Comparison of ENCODE assay signal across 22 cellular contexts in the genomic region with DNA sequence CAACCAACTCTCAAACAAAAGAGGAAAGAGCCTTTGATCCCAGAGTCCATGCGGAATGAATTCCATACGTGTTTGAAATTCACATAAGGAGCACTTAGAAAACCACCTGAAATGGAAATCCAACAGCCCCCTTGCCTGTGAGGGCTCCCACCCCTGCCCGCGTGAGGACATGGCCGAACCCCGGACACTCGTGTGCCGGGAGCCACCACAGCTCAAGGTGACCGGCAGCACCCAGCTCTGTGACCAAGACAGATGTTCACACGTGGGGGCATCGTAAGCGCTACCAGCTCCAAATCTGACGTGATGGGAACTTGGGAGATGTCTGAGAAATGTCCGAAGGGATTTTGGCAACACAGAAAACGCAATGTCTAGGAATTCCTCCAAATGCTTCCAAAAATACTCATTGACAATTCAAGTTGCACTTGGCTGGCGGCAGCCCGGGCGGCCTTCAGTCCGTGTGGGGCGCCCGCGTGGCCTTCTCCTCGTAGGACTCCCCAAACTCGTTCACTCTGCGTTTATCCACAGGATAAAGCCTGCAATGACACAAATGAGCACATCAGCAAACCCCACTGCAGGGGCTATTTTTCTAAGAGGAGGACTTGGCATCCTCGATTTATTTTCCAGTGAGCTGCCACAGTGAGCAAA. TPM values are rescaled to one million over a fixed set of nuclear protein-coding genes. Genes with fewer than 3 reads are reported as not detected.
DNase-seq lines count a peak whose midpoint lies in the region; ATAC-seq and TF ChIP-seq lines count a peak whose summit lies in the region.
"Had no signal": no experiment of that assay in that cellular context is flagged by ENCODE, and none has a peak within 500 bp of the region (broad histone marks: within the 10 kb centered on the region; RNA-seq: fewer than 3 reads in every experiment).

No MANE protein-coding gene starts in this region.

- no peak overlapping the region for H3K4me3 Mint-ChIP-seq in activated CD8-positive, alpha-beta memory T cell treated with anti-CD3 and anti-CD28 coated beads, Interleukin-2, amount 10 ng/mL, durations not matched to agents 7 days and 5 days
- H3K4me3 Mint-ChIP-seq: activated CD4-positive, alpha-beta T cell treated with anti-CD3 and anti-CD28 coated beads for 36 hours; neural progenitor cell had no signal

- TF ChIP-seq CTCF in coronary artery (IDR thresholded peaks at IDR 0.05) (no peak), suprapubic skin (IDR thresholded peaks at IDR 0.05) (no peak)

- peak overlapping the region; percentile 99 for H3K27ac ChIP-seq in KOPT-K1 (ENCODE audit: low read depth, low read length, poor library complexity, severe bottlenecking)
- no peak overlapping the region for H3K27ac ChIP-seq in coronary artery
- no peak overlapping the region for H3K27ac ChIP-seq in suprapubic skin
- H3K27ac ChIP-seq: neural progenitor cell, tibial nerve had no signal

- no peak for TF ChIP-seq POLR2A in suprapubic skin (IDR thresholded peaks at IDR 0.05)

- no peak overlapping the region for H3K27ac Mint-ChIP-seq in activated CD8-positive, alpha-beta memory T cell treated with anti-CD3 and anti-CD28 coated beads, Interleukin-2, amount 10 ng/mL, durations not matched to agents 7 days and 5 days
- H3K27ac Mint-ChIP-seq: activated CD4-positive, alpha-beta T cell treated with anti-CD3 and anti-CD28 coated beads for 36 hours; neural progenitor cell had no signal

- H3K27me3 Mint-ChIP-seq in activated CD8-positive, alpha-beta memory T cell treated with anti-CD3 and anti-CD28 coated beads, Interleukin-2, amount 10 ng/mL, durations not matched to agents 7 days and 5 days, result no peaks in the 10 kb centered on the region
- H3K27me3 Mint-ChIP-seq: activated CD4-positive, alpha-beta T cell treated with anti-CD3 and anti-CD28 coated beads for 36 hours; CD4-positive, alpha-beta memory T cell had no signal

- peaks cover 22% of the 10 kb centered on the region for H3K36me3 Mint-ChIP-seq in activated CD8-positive, alpha-beta memory T cell treated with anti-CD3 and anti-CD28 coated beads, Interleukin-2, amount 10 ng/mL, durations not matched to agents 7 days and 5 days

- no peak for TF ChIP-seq EP300 in suprapubic skin (IDR thresholded peaks at IDR 0.05)

- H3K9me3 Mint-ChIP-seq in activated CD8-positive, alpha-beta memory T cell treated with anti-CD3 and anti-CD28 coated beads, Interleukin-2, amount 10 ng/mL, durations not matched to agents 7 days and 5 days (ENCODE audit: low read depth), result no peaks in the 10 kb centered on the region
- H3K9me3 Mint-ChIP-seq: CD4-positive, alpha-beta memory T cell; neural progenitor cell had no signal

- peaks cover 62% of the 10 kb centered on the region for H3K36me3 ChIP-seq in KOPT-K1 (ENCODE audit: insufficient read depth, low read length)
- peaks cover 55% of the 10 kb centered on the region for H3K36me3 ChIP-seq in suprapubic skin
- H3K36me3 ChIP-seq: neural progenitor cell had no signal

- H3K4me1 ChIP-seq in suprapubic skin, result peaks cover 12% of the 10 kb centered on the region

- CTCF ChIA-PET in activated CD8-positive, alpha-beta memory T cell treated with anti-CD3 and anti-CD28 coated beads, Interleukin-2, amount 10 ng/mL, durations not matched to agents 7 days and 5 days (lab: Charles Lee), result no interaction called here

- no peaks in the 10 kb centered on the region for H3K9me3 ChIP-seq in KOPT-K1 (ENCODE audit: insufficient read depth, low read length, poor library complexity, severe bottlenecking)
- no peaks in the 10 kb centered on the region for H3K9me3 ChIP-seq in suprapubic skin
- H3K9me3 ChIP-seq: tibial nerve had no signal

- H3K4me1 Mint-ChIP-seq in activated CD8-positive, alpha-beta memory T cell treated with anti-CD3 and anti-CD28 coated beads, Interleukin-2, amount 10 ng/mL, durations not matched to agents 7 days and 5 days, result peaks cover 48% of the 10 kb centered on the region

- DNase-seq in activated CD8-positive, alpha-beta memory T cell treated with anti-CD3 and anti-CD28 coated beads, Interleukin-2, amount 50 U/mL, for 48 hours, result peak; percentile 37
- DNase-seq in activated CD8-positive, alpha-beta memory T cell treated with anti-CD3 and anti-CD28 coated beads, Interleukin-2, amount 10 ng/mL, durations not matched to agents 7 days and 5 days, result no peak
- DNase-seq in coronary artery (ENCODE audit: low spot score), result peak; percentile 38
- peak; percentile 30 to 49 for DNase-seq in suprapubic skin (ENCODE audit: low spot score in 2 of 2)
- DNase-seq in NCI-H510A treated with DMSO at 0.1 percent for 48 hours (lab: John Stamatoyannopoulos, UW), result no peak
- no peak for DNase-seq in EL
- DNase-seq in cortex of kidney (lab: John Stamatoyannopoulos, UW), result no peak
- DNase-seq: ACHN; activated CD4-positive, alpha-beta T cell treated with anti-CD3 and anti-CD28 coated beads for 36 hours; activated naive CD4-positive, alpha-beta T cell treated with Interleukin-2 at 50 U/mL for 16 hours; Kasumi-1; mesendoderm; NCI-H2171; NCI-H748 treated with DMSO at 0.1 percent for 48 hours; PC-3; T1000 had no signal

- H3K27me3 ChIP-seq in suprapubic skin, result no peaks in the 10 kb centered on the region
- H3K27me3 ChIP-seq: hepatocyte, neural progenitor cell, tibial nerve had no signal

- no peak overlapping the region for H3K4me3 ChIP-seq in coronary artery
- H3K4me3 ChIP-seq in suprapubic skin, result no peak overlapping the region
- H3K4me3 ChIP-seq: hepatocyte, neural progenitor cell, tibial nerve had no signal

- WGBS in suprapubic skin, result 89% methylated on average over 26 of the region's 26 CpGs

- ATAC-seq in activated CD8-positive, alpha-beta memory T cell treated with anti-CD3 and anti-CD28 coated beads, Interleukin-2, amount 10 ng/mL, durations not matched to agents 7 days and 5 days, result no peak
- ATAC-seq: activated CD4-positive, alpha-beta T cell treated with anti-CD3 and anti-CD28 coated beads for 36 hours; PC-3 had no signal

RNA-seq across cellular contexts. Expression of gene TERT, which starts 23.2 kb away (rescaled TPM):
- 1 to 10 TPM in 1 of 2 experiments, under 1 TPM in 1; 0.82 to 1.5 TPM for total RNA-seq in activated CD8-positive, alpha-beta memory T cell treated with anti-CD3 and anti-CD28 coated beads, Interleukin-2, amount 10 ng/mL, durations not matched to agents 7 days and 5 days
- not detected for total RNA-seq in suprapubic skin
- total RNA-seq: CD4-positive, alpha-beta memory T cell; hepatocyte; renal cortical epithelial cell; tibial nerve had no signal

RNA-seq across cellular contexts. Expression of gene CLPTM1L, which starts 26.9 kb away (rescaled TPM):
- total RNA-seq in activated CD8-positive, alpha-beta memory T cell treated with anti-CD3 and anti-CD28 coated beads, Interleukin-2, amount 10 ng/mL, durations not matched to agents 7 days and 5 days, result 100 to 1,000 TPM; 107 to 115 TPM
- total RNA-seq in suprapubic skin, result 100 to 1,000 TPM in 1 of 4 donors, 10 to 100 TPM in 3; 62.6 to 132 (median 93.5) TPM

Comparison
In these comparisons a context has a peak if more than half of its experiments do, and no peak if none do; other contexts are left out.
1. DNase-seq: peak in activated CD8-positive, alpha-beta memory T cell treated with anti-CD3 and anti-CD28 coated beads, Interleukin-2, amount 50 U/mL, for 48 hours (single experiment), coronary artery (single experiment) and suprapubic skin (2 of 2); none in activated CD8-positive, alpha-beta memory T cell treated with anti-CD3 and anti-CD28 coated beads, Interleukin-2, amount 10 ng/mL, durations not matched to agents 7 days and 5 days (single experiment), NCI-H510A treated with DMSO at 0.1 percent for 48 hours (single experiment), EL (single experiment) and cortex of kidney (single experiment).